Comparison of ENCODE assay signal across 9 cellular contexts in the genomic region with DNA sequence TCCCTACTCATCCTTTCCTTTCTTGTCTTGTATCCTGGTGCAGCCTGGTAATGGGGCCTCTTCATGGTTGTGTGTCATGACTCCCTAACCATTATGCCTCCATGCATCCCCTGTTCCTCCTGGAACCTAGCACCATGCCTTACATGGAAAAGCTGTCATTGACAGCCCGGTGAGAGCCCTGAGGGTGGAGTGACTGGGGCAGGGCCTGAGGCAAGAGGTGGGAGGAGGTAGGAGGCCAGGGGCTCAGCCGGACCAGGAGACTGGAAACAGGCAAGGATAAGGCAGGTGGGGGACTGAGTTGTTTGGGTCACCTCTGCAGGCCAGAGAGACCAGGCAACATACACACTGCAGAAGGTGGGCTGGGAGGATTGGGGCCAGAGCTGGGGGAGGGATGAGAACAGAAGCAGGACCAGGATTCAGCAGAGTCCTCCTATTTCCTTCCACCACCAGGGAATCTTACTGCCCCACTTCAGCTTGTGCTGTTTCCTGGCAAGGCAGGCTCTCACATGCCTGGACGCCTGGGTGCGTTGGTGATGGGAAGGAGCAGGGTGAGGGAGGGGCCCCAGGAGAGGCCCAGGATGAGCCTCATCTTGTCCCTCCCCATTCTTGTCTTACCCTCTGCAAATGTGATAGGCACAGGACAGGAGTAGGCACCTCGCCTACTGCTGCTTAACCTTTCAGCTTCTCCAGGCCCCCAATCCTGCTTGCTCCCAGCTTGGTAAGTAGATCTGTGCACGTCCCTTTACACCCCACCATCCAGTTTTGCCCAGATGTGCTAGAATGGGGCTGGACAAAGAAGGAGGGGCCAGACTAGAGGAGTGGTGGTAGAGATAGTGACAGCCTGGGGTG. TPM values are rescaled to one million over a fixed set of nuclear protein-coding genes. Genes with fewer than 3 reads are reported as not detected.
DNase-seq lines count a peak whose midpoint lies in the region; ATAC-seq and TF ChIP-seq lines count a peak whose summit lies in the region.
"Had no signal": no experiment of that assay in that cellular context is flagged by ENCODE, and none has a peak within 500 bp of the region (broad histone marks: within the 10 kb centered on the region; RNA-seq: fewer than 3 reads in every experiment).

A gene with protein sequence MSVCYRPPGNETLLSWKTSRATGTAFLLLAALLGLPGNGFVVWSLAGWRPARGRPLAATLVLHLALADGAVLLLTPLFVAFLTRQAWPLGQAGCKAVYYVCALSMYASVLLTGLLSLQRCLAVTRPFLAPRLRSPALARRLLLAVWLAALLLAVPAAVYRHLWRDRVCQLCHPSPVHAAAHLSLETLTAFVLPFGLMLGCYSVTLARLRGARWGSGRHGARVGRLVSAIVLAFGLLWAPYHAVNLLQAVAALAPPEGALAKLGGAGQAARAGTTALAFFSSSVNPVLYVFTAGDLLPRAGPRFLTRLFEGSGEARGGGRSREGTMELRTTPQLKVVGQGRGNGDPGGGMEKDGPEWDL (plus strand): TSS at position 603 of the 849 bp plus-strand sequence. CDS start 525 bp downstream, outside the sequence.

- no peaks in the 10 kb centered on the region for H3K9me3 Mint-ChIP-seq in activated T-cell treated with anti-CD3 and anti-CD28 coated beads, Interleukin-2, amount 50 U/mL, for 72 hours

- no peaks in the 10 kb centered on the region for H3K27me3 Mint-ChIP-seq in activated T-cell treated with anti-CD3 and anti-CD28 coated beads, Interleukin-2, amount 50 U/mL, for 72 hours (ENCODE audit: low read depth)

- no peak for TF ChIP-seq RAD21 in liver (IDR thresholded peaks at IDR 0.05)

- H3K36me3 ChIP-seq in adrenal gland (replicated peaks in 1 of 2) (peaks cover 0 to 32% of the 10 kb centered on the region in 2 donors), liver (ENCODE audit: control insufficient read depth in 4 of 4, insufficient read depth in 3 of 4, low read depth in 1 of 4, low read length in 3 of 4) (peaks cover 2 to 18% (median 13%) of the 10 kb centered on the region in 4 donors), thymus (ENCODE audit: control insufficient read depth, insufficient read depth) (peaks cover 30% of the 10 kb centered on the region), BE2C (peaks cover 36% of the 10 kb centered on the region)

- H3K9me3 ChIP-seq in adrenal gland (replicated peaks in 1 of 3): no peaks in the 10 kb centered on the region
- H3K9me3 ChIP-seq in liver (ENCODE audit: control insufficient read depth in 4 of 4, low read length in 3 of 4): no peaks in the 10 kb centered on the region
- no peaks in the 10 kb centered on the region for H3K9me3 ChIP-seq in thymus (ENCODE audit: control insufficient read depth)
- H3K9me3 ChIP-seq in BE2C: no peaks in the 10 kb centered on the region

- ATAC-seq in activated T-cell treated with anti-CD3 and anti-CD28 coated beads, Interleukin-2, amount 50 U/mL, for 72 hours (replicated peaks in 1 of 2): no peak
- no peak for ATAC-seq in HG03175 (IDR thresholded peaks at IDR 0.05; ENCODE audit: unreplicated experiment)

- H3K36me3 Mint-ChIP-seq in activated T-cell treated with anti-CD3 and anti-CD28 coated beads, Interleukin-2, amount 50 U/mL, for 72 hours (ENCODE audit: insufficient read depth in 2 of 2): peaks cover 5 to 25% of the 10 kb centered on the region in 2 donors

- peak within 1 kb of the TSS; percentile 44 to 64 for H3K9ac ChIP-seq in liver (ENCODE audit: low read depth in 1 of 2, low read length in 2 of 2)

- H3K4me3 ChIP-seq in adrenal gland (peak within 1 kb of the TSS in 3 of 4 donors; percentile 21 to 64 (median 41)), liver (ENCODE audit: low read depth in 1 of 3, low read length in 3 of 3) (peak within 1 kb of the TSS in 2 of 3 donors; percentile 38 to 49), thymus (ENCODE audit: low read length) (peak within 1 kb of the TSS; percentile 50), BE2C (ENCODE audit: low read depth, low read length) (no peak within 1 kb of the TSS)

- DNase-seq in activated T-cell treated with anti-CD3 and anti-CD28 coated beads, Interleukin-2, amount 50 U/mL, for 72 hours: no peak
- no peak for DNase-seq in activated T-cell treated with anti-CD3 and anti-CD28 coated beads, Interleukin-2, amount 50 U/mL, for 48 hours
- peak in 1 of 7 donors; percentile 21 for DNase-seq in adrenal gland
- DNase-seq in BE2C: no peak
- no peak for DNase-seq in stimulated activated naive CD4-positive, alpha-beta T cell (lab: John Stamatoyannopoulos, UW)
- DNase-seq: NCI-H2227 treated with DMSO at 0.1 percent for 48 hours had no signal

- peak within 1 kb of the TSS; percentile 85 to 86 for H3K4me3 Mint-ChIP-seq in activated T-cell treated with anti-CD3 and anti-CD28 coated beads, Interleukin-2, amount 50 U/mL, for 72 hours

- H3K27ac Mint-ChIP-seq in activated T-cell treated with anti-CD3 and anti-CD28 coated beads, Interleukin-2, amount 50 U/mL, for 72 hours: no peak within 1 kb of the TSS

- H3K27me3 ChIP-seq in adrenal gland (no peaks in the 10 kb centered on the region), liver (ENCODE audit: control insufficient read depth in 4 of 4, insufficient read depth in 4 of 4, low read length in 3 of 4) (no peaks in the 10 kb centered on the region), thymus (ENCODE audit: control insufficient read depth, insufficient read depth) (no peaks in the 10 kb centered on the region), BE2C (no peaks in the 10 kb centered on the region)

- H3K27ac ChIP-seq in adrenal gland (peak within 1 kb of the TSS; percentile 68 to 97 (median 83)), liver (ENCODE audit: low read depth in 1 of 2, low read length in 2 of 2) (peak within 1 kb of the TSS; percentile 92 to 97), thymus (ENCODE audit: low read depth) (peak within 1 kb of the TSS; percentile 83)

- peaks cover 69% of the 10 kb centered on the region for H3K4me1 Mint-ChIP-seq in activated T-cell treated with anti-CD3 and anti-CD28 coated beads, Interleukin-2, amount 50 U/mL, for 72 hours (ENCODE audit: low read depth)

- no peak for TF ChIP-seq POLR2A in adrenal gland (IDR thresholded peaks at IDR 0.05)

- H3K4me1 ChIP-seq in adrenal gland (replicated peaks in 1 of 2) (peaks cover 20 to 52% of the 10 kb centered on the region in 2 donors), liver (ENCODE audit: control insufficient read depth in 4 of 4, insufficient read depth in 4 of 4, low read length in 3 of 4) (peaks cover 25 to 66% (median 58%) of the 10 kb centered on the region in 4 donors), thymus (ENCODE audit: control insufficient read depth, insufficient read depth, low read length) (peaks cover 9% of the 10 kb centered on the region), BE2C (no peaks in the 10 kb centered on the region)

- 69 to 78% (median 71%) methylated on average over 6 of the region's 6 CpGs for WGBS in adrenal gland, 4 donors
- WGBS in liver: 57% methylated on average over 6 of the region's 6 CpGs
- WGBS in thymus: 90% methylated on average over 6 of the region's 6 CpGs

- intact Hi-C loops in adrenal gland (cut with DNase I): loop anchor here in 1 of 2 donors (10.0 kb wide), 1 partner anchor 65 kb away; the partner anchor contains the start of gene TINF2

- TF ChIP-seq CTCF in adrenal gland (IDR thresholded peaks at IDR 0.05) (no peak), liver (IDR thresholded peaks at IDR 0.05; ENCODE audit: low read depth, low read length, missing input control) (no peak), BE2C (IDR thresholded peaks at IDR 0.05; ENCODE audit: low read depth, low read length) (no peak)

TF ChIP-seq in liver, 16 proteins besides CTCF, POLR2A, EP300 and RAD21:
- TF ChIP-seq RXRA (IDR thresholded peaks at IDR 0.05): peak in 1 of 2 donors; percentile 26
- TF ChIP-seq HNF4A (conservative IDR thresholded peaks at IDR 0.05): peak in 1 of 2 donors; percentile 6
- TF ChIP-seq HNF4G (IDR thresholded peaks at IDR 0.05): no peak

RNA-seq across cellular contexts. Expression of the gene that starts here (rescaled TPM):
- total RNA-seq in activated T-cell treated with anti-CD3 and anti-CD28 coated beads, Interleukin-2, amount 50 U/mL, for 72 hours: 10 to 100 TPM; 21.5 to 23.4 TPM
- total RNA-seq in adrenal gland: 10 to 100 TPM in 2 of 8 donors, 1 to 10 TPM in 5, under 1 TPM in 1; 0.42 to 11.1 (median 4.5) TPM
- 1 to 10 TPM in 2 of 3 donors, under 1 TPM in 1; 0.57 to 2.7 (median 1.8) TPM for polyA plus RNA-seq in adrenal gland
- 10 to 100 TPM in 1 of 2 donors, 1 to 10 TPM in 1; 2.5 to 11.3 TPM for total RNA-seq in liver
- polyA plus RNA-seq in liver: 1 to 10 TPM in 1 of 2 donors, under 1 TPM in 1; 0.28 to 1.2 TPM
- 6.5 TPM for polyA plus RNA-seq in thymus
- polyA plus RNA-seq in BE2C (2012; ENCODE audit: insufficient read depth, insufficient read length, low read depth): 55.5 TPM
